8 cellular contexts compared by ENCODE assay signal in genomic region chr7:114889646-114890285, GRCh38. TPM values are rescaled to one million over a fixed set of nuclear protein-coding genes. Genes with fewer than 3 reads are reported as not detected.
DNase-seq lines count a peak whose midpoint lies in the region; ATAC-seq and TF ChIP-seq lines count a peak whose summit lies in the region.

No MANE protein-coding gene starts in this region.

- H3K27ac ChIP-seq in SK-N-MC: peak overlapping the region; percentile 86

- TF ChIP-seq CTCF in GM12865 (IDR thresholded peaks at IDR 0.05; ENCODE audit: insufficient read depth, low read depth, low read length, missing control alignments) (no peak), chondrocyte (IDR thresholded peaks at IDR 0.05) (no peak), GM20000 (IDR thresholded peaks at IDR 0.05; ENCODE audit: extremely low read depth, missing control alignments) (no peak)

- H3K4me3 Mint-ChIP-seq in chondrocyte (ENCODE audit: unreplicated experiment): no peak overlapping the region

- H3K9ac ChIP-seq in SK-N-MC (ENCODE audit: insufficient read length): no peak overlapping the region

- no peak overlapping the region for H3K4me3 ChIP-seq in GM12865 (ENCODE audit: low read depth, low read length)
- H3K4me3 ChIP-seq in SK-N-MC: no peak overlapping the region

- DNase-seq in GM12865 (ENCODE audit: low read depth): peak; percentile 13
- peak; percentile 39 for DNase-seq in SK-N-MC (ENCODE audit: low read depth, low spot score)
- DNase-seq in glomerular visceral epithelial cell (ENCODE audit: extremely low spot score): peak; percentile 86
- no peak for DNase-seq in chondrocyte (ENCODE audit: low spot score)
- no peak for DNase-seq in middle frontal gyrus (ENCODE audit: extremely low spot score, low spot score)
- DNase-seq in NCI-H1105 treated with DMSO at 0.1 percent for 48 hours (lab: John Stamatoyannopoulos, UW): no peak
- DNase-seq in GM20000 (ENCODE audit: low spot score): no peak

- H3K36me3 ChIP-seq in SK-N-MC (ENCODE audit: insufficient read depth, low read length): no peaks in the 10 kb centered on the region

- peaks cover 5% of the 10 kb centered on the region for H3K4me1 Mint-ChIP-seq in chondrocyte (ENCODE audit: low read depth)

- no peak overlapping the region for H3K27ac Mint-ChIP-seq in chondrocyte (ENCODE audit: unreplicated experiment)

- peaks cover 2% of the 10 kb centered on the region for H3K36me3 Mint-ChIP-seq in chondrocyte (ENCODE audit: low read depth)

- no peaks in the 10 kb centered on the region for H3K9me3 ChIP-seq in SK-N-MC (ENCODE audit: low read depth, low read length)

- H3K9me3 Mint-ChIP-seq in chondrocyte (ENCODE audit: low read depth): peaks cover 14% of the 10 kb centered on the region

- peak; percentile 60 for ATAC-seq in HG02763 (IDR thresholded peaks at IDR 0.05; ENCODE audit: unreplicated experiment)

- H3K27me3 Mint-ChIP-seq in chondrocyte (ENCODE audit: low read depth): no peaks in the 10 kb centered on the region

RNA-seq across cellular contexts. Expression of gene MDFIC, which starts 32.1 kb away (rescaled TPM):
- 12.7 to 24.6 TPM (median 15.6 TPM) in 3 replicates for total RNA-seq in chondrocyte

Comparison
In these comparisons a context has a peak if more than half of its experiments do, and no peak if none do; other contexts are left out.
1. DNase-seq: peak in GM12865 (single experiment), SK-N-MC (single experiment) and glomerular visceral epithelial cell (single experiment); none in chondrocyte (single experiment), middle frontal gyrus (single experiment), NCI-H1105 treated with DMSO at 0.1 percent for 48 hours (single experiment) and GM20000 (single experiment).